ENCODE assay signal across 8 cellular contexts in the genomic region with DNA sequence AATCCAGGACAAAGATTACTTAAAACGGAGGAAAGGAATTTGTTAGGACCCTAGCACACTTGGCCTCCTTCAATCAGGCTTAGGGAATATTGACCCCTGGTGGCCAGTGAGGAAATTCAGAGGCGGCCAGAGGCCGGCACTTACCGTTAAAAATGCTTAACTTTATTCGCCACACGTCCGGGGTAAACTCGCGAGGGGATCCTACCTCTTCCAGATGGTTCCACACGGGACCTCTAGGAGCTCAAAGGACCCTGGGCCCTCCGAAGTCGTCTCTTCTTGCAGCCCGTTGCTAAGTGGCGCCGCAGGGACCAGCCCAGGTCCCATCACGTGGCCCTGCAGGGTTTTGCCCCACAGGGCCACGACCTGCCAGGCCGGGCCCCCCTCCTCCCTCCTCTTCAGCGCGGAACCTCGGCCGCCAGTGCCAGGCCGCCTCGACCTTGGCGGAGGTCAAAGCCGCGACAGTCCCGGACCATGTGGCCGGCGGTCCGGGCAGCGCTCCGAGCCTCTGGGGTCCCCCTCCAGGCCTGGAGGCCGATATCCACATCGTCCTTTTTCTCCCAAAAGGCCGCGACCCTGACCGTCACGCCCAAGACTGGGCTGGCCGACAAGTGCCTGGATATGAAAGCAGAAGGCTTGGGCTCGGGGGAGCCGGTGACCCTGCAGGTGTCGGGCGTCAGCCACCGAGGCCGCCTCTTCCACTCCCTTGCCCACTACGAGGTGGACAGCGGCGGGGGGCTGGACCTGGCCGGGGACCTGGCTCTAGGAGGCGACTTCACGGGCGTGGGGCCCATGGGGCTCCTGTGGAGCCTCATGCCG. TPM values are rescaled to one million over a fixed set of nuclear protein-coding genes. Genes with fewer than 3 reads are reported as not detected.
DNase-seq lines count a peak whose midpoint lies in the region; ATAC-seq and TF ChIP-seq lines count a peak whose summit lies in the region.

No MANE protein-coding gene starts in this region.

- ATAC-seq in GM21723 (IDR thresholded peaks at IDR 0.05; ENCODE audit: unreplicated experiment), result peak; percentile 54
- ATAC-seq in gastrocnemius medialis, result peak; percentile 81 to 82
- ATAC-seq in GM19452 (IDR thresholded peaks at IDR 0.05; ENCODE audit: unreplicated experiment), result no peak

- TF ChIP-seq POLR2A in breast epithelium (IDR thresholded peaks at IDR 0.05) (no peak), gastrocnemius medialis (IDR thresholded peaks at IDR 0.05) (no peak)

- TF ChIP-seq CTCF in WI38 (IDR thresholded peaks at IDR 0.05; ENCODE audit: low read depth, low read length) (peak; percentile 92), breast epithelium (IDR thresholded peaks at IDR 0.05) (peak; percentile 82 to 87 (median 87)), gastrocnemius medialis (IDR thresholded peaks at IDR 0.05 in 4 of 5, conservative IDR thresholded peaks at IDR 0.05 in 1 of 5) (peak; percentile 86 to 94 (median 88))

- H3K4me1 ChIP-seq in breast epithelium, result no peaks in the 10 kb centered on the region
- peaks cover 5 to 11% of the 10 kb centered on the region in 2 donors for H3K4me1 ChIP-seq in gastrocnemius medialis

- no peaks in the 10 kb centered on the region for H3K27me3 ChIP-seq in breast epithelium
- H3K27me3 ChIP-seq in gastrocnemius medialis, result no peaks in the 10 kb centered on the region

- peak overlapping the region; percentile 40 for H3K4me3 ChIP-seq in WI38 (ENCODE audit: low read depth, low read length)
- H3K4me3 ChIP-seq in breast epithelium, result peak overlapping the region; percentile 55 to 83 (median 64)
- H3K4me3 ChIP-seq in iPS-18c (ENCODE audit: insufficient read depth, low read depth, low read length), result peak overlapping the region; percentile 58
- peak overlapping the region; percentile 69 to 80 (median 71) for H3K4me3 ChIP-seq in gastrocnemius medialis

- H3K36me3 ChIP-seq in breast epithelium, result no peaks in the 10 kb centered on the region
- H3K36me3 ChIP-seq in gastrocnemius medialis, result no peaks in the 10 kb centered on the region

- DNase-seq in AG20443 (ENCODE audit: low spot score), result peak; percentile 82
- DNase-seq in NCI-H1930 (lab: John Stamatoyannopoulos, UW), result peak; percentile 39 to 51
- peak; percentile 32 to 54 for DNase-seq in breast epithelium (ENCODE audit: low spot score in 2 of 2)
- peak; percentile 24 to 65 for DNase-seq in gastrocnemius medialis

- H3K9me3 ChIP-seq in breast epithelium (no peaks in the 10 kb centered on the region), iPS-18c (ENCODE audit: control insufficient read depth, insufficient read depth, low read length) (no peaks in the 10 kb centered on the region), gastrocnemius medialis (no peaks in the 10 kb centered on the region)

- intact Hi-C loops in breast epithelium (cut with DNase I; ENCODE audit: low total_unique reads) (no loop called here), gastrocnemius medialis (cut with DNase I; ENCODE audit: low total_unique reads) (loop anchor here (1.0 to 5.0 kb wide), 3 partner anchors 66 to 141 kb away; a partner anchor contains a TSS)

- H3K27ac ChIP-seq in breast epithelium (no peak overlapping the region), gastrocnemius medialis (peak overlapping the region; percentile 80 to 83 (median 82))

- in situ Hi-C loops in gastrocnemius medialis (cut with MboI; ENCODE audit: low sequenced_read_pairs in 4 of 4), result loop anchor here in 3 of 4 donors (10.0 kb wide), 2 partner anchors 91 to 129 kb away; no protein-coding TSS in a partner anchor

RNA-seq across cellular contexts. Expression of a gene that starts 11.1 kb away (rescaled TPM):
- total RNA-seq in breast epithelium, result 10 to 100 TPM in 2 of 3 donors, 1 to 10 TPM in 1; 6.1 to 12.8 (median 10.5) TPM
- 1 to 10 TPM; 6.4 to 8.2 (median 7.7) TPM for total RNA-seq in gastrocnemius medialis

RNA-seq across cellular contexts. Expression of a gene that starts 21.4 kb away (rescaled TPM):
- total RNA-seq in breast epithelium, result under 1 TPM in 1 of 3 donors, not detected in 2; 0.16 TPM
- total RNA-seq in gastrocnemius medialis, result not detected

RNA-seq across cellular contexts. Expression of a gene that starts 42.1 kb away (rescaled TPM):
- total RNA-seq in breast epithelium, result 1 to 10 TPM; 2.8 to 5.9 (median 3.7) TPM
- total RNA-seq in gastrocnemius medialis, result 1 to 10 TPM in 1 of 4 donors, under 1 TPM in 3; 0.40 to 1.2 (median 0.75) TPM

Comparison
In these comparisons a context has a peak if more than half of its experiments do, and no peak if none do; other contexts are left out.
1. H3K27ac ChIP-seq: peak in gastrocnemius medialis (4 of 4); none in breast epithelium (0 of 2).
2. Peak in every context shown above with its lines, with median percentiles within 50 percentile points of each other: DNase-seq, H3K4me3 ChIP-seq and CTCF ChIP-seq.